ENCODE assay signal across 18 cellular contexts in genomic region chr17:59695943-59696681, GRCh38. TPM values are rescaled to one million over a fixed set of nuclear protein-coding genes. Genes with fewer than 3 reads are reported as not detected.
DNase-seq lines count a peak whose midpoint lies in the region; ATAC-seq and TF ChIP-seq lines count a peak whose summit lies in the region.
"Had no signal": no experiment of that assay in that cellular context is flagged by ENCODE, and none has a peak within 500 bp of the region (broad histone marks: within the 10 kb centered on the region; RNA-seq: fewer than 3 reads in every experiment).

No MANE protein-coding gene starts in this region.

- DNase-seq in NCI-H1436 (lab: John Stamatoyannopoulos, UW) (peak; percentile 20), NCI-H1436 treated with DMSO at 0.1 percent for 48 hours (lab: John Stamatoyannopoulos, UW) (no peak), LNCaP clone FGC (ENCODE audit: low read depth) (no peak), choroid plexus epithelial cell (ENCODE audit: low read depth) (peak; percentile 36), mucosa of descending colon (no peak), NCI-H226 (no peak), NCI-H128 (lab: John Stamatoyannopoulos, UW; ENCODE audit: unreplicated experiment) (no peak), SIG-M5 treated with dmso at 0.1 percent for 504 hours (lab: John Stamatoyannopoulos, UW; ENCODE audit: unreplicated experiment) (no peak)
- DNase-seq: activated CD4-positive, alpha-beta T cell treated with anti-CD3 and anti-CD28 coated beads for 1 hour; activated gamma-delta T cell; cerebellar nuclear complex; foreskin melanocyte; islet precursor cell; NCI-H1105 treated with DMSO at 0.1 percent for 48 hours; NCI-H82; upper lobe of right lung had no signal

- TF ChIP-seq CTCF in LNCaP clone FGC (IDR thresholded peaks at IDR 0.05; ENCODE audit: control insufficient read depth, extremely low read depth, insufficient read depth), result 0 out of 2 replicates have a peak, but pooled peaks have one; percentile 9
- TF ChIP-seq CTCF in choroid plexus epithelial cell (conservative IDR thresholded peaks at IDR 0.05; ENCODE audit: low read depth, low read length), result no peak
- TF ChIP-seq CTCF in mucosa of descending colon (IDR thresholded peaks at IDR 0.05), result no peak

- peaks cover 7% of the 10 kb centered on the region for H3K4me1 ChIP-seq in mucosa of descending colon (ENCODE audit: low read depth)
- H3K4me1 ChIP-seq: neural progenitor cell, upper lobe of right lung had no signal

- peak; percentile 30 for ATAC-seq in mucosa of descending colon
- ATAC-seq: SK-N-SH treated with all-trans-retinoic acid at 6 μM for 48 hours, upper lobe of right lung had no signal

- H3K4me3 ChIP-seq in LNCaP clone FGC (ENCODE audit: low read depth, low read length) (no peak overlapping the region), choroid plexus epithelial cell (ENCODE audit: low read depth, low read length) (no peak overlapping the region), mucosa of descending colon (no peak overlapping the region)
- H3K4me3 ChIP-seq: neural progenitor cell, upper lobe of right lung had no signal

- no peaks in the 10 kb centered on the region for H3K36me3 ChIP-seq in mucosa of descending colon (ENCODE audit: low read depth)

- intact Hi-C loops in mucosa of descending colon (cut with DNase I, micrococcal nuclease), result no loop called here

- no peaks in the 10 kb centered on the region for H3K9me3 ChIP-seq in mucosa of descending colon
- H3K9me3 ChIP-seq: upper lobe of right lung had no signal

RNA-seq across cellular contexts. Expression of gene PTRH2, which starts 11.1 kb away (rescaled TPM):
- total RNA-seq in mucosa of descending colon, result 10 to 100 TPM; 17.0 to 20.4 (median 20.2) TPM

RNA-seq across cellular contexts. Expression of gene VMP1, which starts 11.3 kb away (rescaled TPM):
- 100 to 1,000 TPM; 257 to 361 (median 266) TPM for total RNA-seq in mucosa of descending colon

Comparison
In these comparisons a context has a peak if more than half of its experiments do, and no peak if none do; other contexts are left out.
1. DNase-seq: peak in NCI-H1436 (single experiment) and choroid plexus epithelial cell (single experiment); none in NCI-H1436 treated with DMSO at 0.1 percent for 48 hours (single experiment), LNCaP clone FGC (single experiment), mucosa of descending colon (0 of 3), NCI-H226 (single experiment), NCI-H128 (single experiment) and SIG-M5 treated with dmso at 0.1 percent for 504 hours (single experiment).